In the genomic region with DNA sequence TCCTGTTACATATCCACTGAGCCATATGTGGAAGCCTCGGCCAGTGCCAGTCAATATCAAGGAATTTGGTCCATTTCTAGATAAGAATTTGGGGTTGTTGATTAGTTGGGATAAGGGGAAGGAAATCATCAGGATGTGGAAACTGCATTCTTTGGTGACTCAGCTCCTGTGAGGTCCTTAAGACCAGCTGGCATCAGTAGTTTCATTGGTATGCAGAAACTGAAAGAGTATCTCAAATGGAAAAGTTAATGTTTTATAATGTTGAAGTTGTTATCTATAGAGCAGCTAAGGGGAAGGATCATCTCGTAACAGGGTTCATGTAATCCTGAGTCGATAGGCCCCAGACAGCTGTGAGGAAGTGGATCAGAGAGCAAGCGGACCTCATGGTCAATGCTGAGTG, we compare ENCODE assay signal across 14 cellular contexts. TPM values are rescaled to one million over a fixed set of nuclear protein-coding genes. Genes with fewer than 3 reads are reported as not detected.
DNase-seq lines count a peak whose midpoint lies in the region; ATAC-seq, FAIRE-seq and TF ChIP-seq lines count a peak whose summit lies in the region.
"Had no signal": no experiment of that assay in that cellular context is flagged by ENCODE, and none has a peak within 500 bp of the region (broad histone marks: within the 10 kb centered on the region; RNA-seq: fewer than 3 reads in every experiment).

No MANE protein-coding gene starts in this region.

- H3K4me3 ChIP-seq in ACC112 (ENCODE audit: low read depth, low read length) (peak overlapping the region; percentile 17; the same call in 1 of the 2 replicates), astrocyte (ENCODE audit: insufficient read depth, low read depth, low read length) (no peak overlapping the region), keratinocyte (ENCODE audit: control insufficient read depth in 2 of 3, extremely low read depth in 1 of 3, insufficient read depth in 2 of 3, low read depth in 1 of 3, low read length in 3 of 3) (no peak overlapping the region)
- H3K4me3 ChIP-seq: GM12878 had no signal

- peaks cover 2% of the 10 kb centered on the region for H3K4me1 Mint-ChIP-seq in astrocyte (ENCODE audit: low read depth, unreplicated experiment)
- peaks cover 3% of the 10 kb centered on the region for H3K4me1 Mint-ChIP-seq in activated CD8-positive, alpha-beta memory T cell treated with anti-CD3 and anti-CD28 coated beads, Interleukin-2, amount 10 ng/mL, durations not matched to agents 7 days and 5 days

- H3K4me3 Mint-ChIP-seq in astrocyte (ENCODE audit: unreplicated experiment) = no peak overlapping the region
- no peak overlapping the region for H3K4me3 Mint-ChIP-seq in activated CD8-positive, alpha-beta memory T cell treated with anti-CD3 and anti-CD28 coated beads, Interleukin-2, amount 10 ng/mL, durations not matched to agents 7 days and 5 days
- H3K4me3 Mint-ChIP-seq: CD14-positive monocyte, mesothelial cell of epicardium had no signal

- H3K79me2 ChIP-seq in ACC112 (ENCODE audit: control insufficient read depth, insufficient read depth, low read length, unreplicated experiment) (no peaks in the 10 kb centered on the region), astrocyte (ENCODE audit: insufficient read depth, low read length) (no peaks in the 10 kb centered on the region), keratinocyte (ENCODE audit: control insufficient read depth, insufficient read depth, low read length) (no peaks in the 10 kb centered on the region)

- FAIRE-seq in astrocyte (lab: Jason Lieb, UNC) (peak; percentile 97), keratinocyte (lab: Jason Lieb, UNC) (peak; percentile 91)
- FAIRE-seq: endometrium, GM12878 had no signal

- H3K36me3 ChIP-seq in ACC112 (ENCODE audit: insufficient read depth, low read length) (no peaks in the 10 kb centered on the region), astrocyte (ENCODE audit: insufficient read depth, low read length) (no peaks in the 10 kb centered on the region), keratinocyte (ENCODE audit: control insufficient read depth in 2 of 2, extremely low read depth in 1 of 2, insufficient read depth in 2 of 2, low read length in 2 of 2) (no peaks in the 10 kb centered on the region)

- H3K4me2 ChIP-seq in astrocyte (ENCODE audit: low read length) (peak overlapping the region; percentile 54), keratinocyte (ENCODE audit: control insufficient read depth, extremely low read depth, insufficient read depth, low read depth, low read length) (peak overlapping the region; percentile 20)

- ATAC-seq in GM21737 (IDR thresholded peaks at IDR 0.05; ENCODE audit: unreplicated experiment) (no peak), HG03196 (IDR thresholded peaks at IDR 0.05; ENCODE audit: unreplicated experiment) (no peak)
- ATAC-seq in activated CD8-positive, alpha-beta memory T cell treated with anti-CD3 and anti-CD28 coated beads, Interleukin-2, amount 10 ng/mL, durations not matched to agents 7 days and 5 days = no peak
- ATAC-seq: GM12878 had no signal

- CTCF ChIA-PET in activated CD8-positive, alpha-beta memory T cell treated with anti-CD3 and anti-CD28 coated beads, Interleukin-2, amount 10 ng/mL, durations not matched to agents 7 days and 5 days (lab: Charles Lee) = no interaction called here
- CTCF ChIA-PET in GM10248 (lab: Yijun Ruan, JAX) = interaction anchor here (0.6 to 1.3 kb wide), 2 partner anchors 10 to 26 kb away, joined by 3 read pairs; no protein-coding TSS in a partner anchor

- H3K9me3 ChIP-seq in astrocyte (ENCODE audit: insufficient read depth, low read depth, low read length) (no peaks in the 10 kb centered on the region), keratinocyte (ENCODE audit: control insufficient read depth, low read depth, low read length) (peaks cover 2% of the 10 kb centered on the region)

- no peaks in the 10 kb centered on the region for H4K20me1 ChIP-seq in astrocyte (ENCODE audit: insufficient read depth, low read length)
- no peaks in the 10 kb centered on the region for H4K20me1 ChIP-seq in keratinocyte (ENCODE audit: control insufficient read depth, extremely low read depth, insufficient read depth, low read length)

- H3K27me3 Mint-ChIP-seq in astrocyte (ENCODE audit: low read depth, unreplicated experiment) = peaks cover 18% of the 10 kb centered on the region
- peaks cover 10% of the 10 kb centered on the region for H3K27me3 Mint-ChIP-seq in activated CD8-positive, alpha-beta memory T cell treated with anti-CD3 and anti-CD28 coated beads, Interleukin-2, amount 10 ng/mL, durations not matched to agents 7 days and 5 days

- peaks cover 16% of the 10 kb centered on the region for H3K4me1 ChIP-seq in ACC112 (ENCODE audit: control insufficient read depth, insufficient read depth, low read length, unreplicated experiment)
- H3K4me1 ChIP-seq in astrocyte (ENCODE audit: insufficient read depth, low read length) = peaks cover 8% of the 10 kb centered on the region
- peaks cover 24% of the 10 kb centered on the region for H3K4me1 ChIP-seq in keratinocyte (ENCODE audit: control insufficient read depth, extremely low read depth, insufficient read depth, low read length)

- POLR2A ChIA-PET in GM10248 (lab: Yijun Ruan, JAX) = no interaction called here

- no peaks in the 10 kb centered on the region for H3K36me3 Mint-ChIP-seq in astrocyte (ENCODE audit: low read depth, unreplicated experiment)
- no peaks in the 10 kb centered on the region for H3K36me3 Mint-ChIP-seq in activated CD8-positive, alpha-beta memory T cell treated with anti-CD3 and anti-CD28 coated beads, Interleukin-2, amount 10 ng/mL, durations not matched to agents 7 days and 5 days
- H3K36me3 Mint-ChIP-seq: CD14-positive monocyte, mesothelial cell of epicardium had no signal

- TF ChIP-seq CTCF in astrocyte (IDR thresholded peaks at IDR 0.05; ENCODE audit: insufficient read depth, low read depth, low read length) (no peak), keratinocyte (optimal IDR thresholded peaks at IDR 0.05 in 1 of 3, IDR thresholded peaks at IDR 0.05 in 1 of 3, conservative IDR thresholded peaks at IDR 0.05 in 1 of 3; ENCODE audit: extremely low read depth in 1 of 3, insufficient read depth in 2 of 3, low read length in 3 of 3) (no peak), GM10248 (IDR thresholded peaks at IDR 0.05; ENCODE audit: control extremely low read depth, extremely low read depth, low read depth, missing control alignments) (no peak)

- H3K9me3 Mint-ChIP-seq in astrocyte (ENCODE audit: unreplicated experiment) = peaks cover 3% of the 10 kb centered on the region
- no peaks in the 10 kb centered on the region for H3K9me3 Mint-ChIP-seq in activated CD8-positive, alpha-beta memory T cell treated with anti-CD3 and anti-CD28 coated beads, Interleukin-2, amount 10 ng/mL, durations not matched to agents 7 days and 5 days (ENCODE audit: low read depth)

- dilution Hi-C loops in keratinocyte (cut with MboI; ENCODE audit: extremely low pct_ligation_motif_present, low sequenced_read_pairs) = no loop called here

- H3K9ac ChIP-seq in astrocyte (ENCODE audit: low read length) (no peak overlapping the region), keratinocyte (ENCODE audit: control insufficient read depth, extremely low read depth, insufficient read depth, low read length) (no peak overlapping the region)

- H3K27ac ChIP-seq in ACC112 (ENCODE audit: low read depth, low read length) (peak overlapping the region; percentile 62), astrocyte (ENCODE audit: low read depth, low read length) (no peak overlapping the region), keratinocyte (ENCODE audit: control insufficient read depth, insufficient read depth, low read length) (no peak overlapping the region)

- H2AFZ ChIP-seq in ACC112 (ENCODE audit: low read length, unreplicated experiment) (no peak overlapping the region), astrocyte (ENCODE audit: low read depth, low read length) (no peak overlapping the region), keratinocyte (ENCODE audit: control insufficient read depth, low read length) (no peak overlapping the region)

- DNase-seq in HK-2 (ENCODE audit: unreplicated experiment) (peak; percentile 12), astrocyte (ENCODE audit: low read depth) (peak; percentile 96), keratinocyte (ENCODE audit: low read depth, low spot score) (no peak), GM10248 (ENCODE audit: extremely low spot score) (no peak)
- DNase-seq in activated CD8-positive, alpha-beta memory T cell treated with anti-CD3 and anti-CD28 coated beads, Interleukin-2, amount 10 ng/mL, durations not matched to agents 7 days and 5 days = no peak
- DNase-seq: activated gamma-delta T cell treated with Interleukin-2 at 50 U/mL for 16 hours; stimulated activated naive CD4-positive, alpha-beta T cell treated with Interleukin-2 at 50 U/mL for 16 hours had no signal

- H3K27me3 ChIP-seq in ACC112 (ENCODE audit: insufficient read depth, low read length) = no peaks in the 10 kb centered on the region
- H3K27me3 ChIP-seq in astrocyte (ENCODE audit: insufficient read depth, low read length) = no peaks in the 10 kb centered on the region
- no peaks in the 10 kb centered on the region for H3K27me3 ChIP-seq in keratinocyte (ENCODE audit: control insufficient read depth, extremely low read depth, insufficient read depth, low read length)

- H3K9me1 ChIP-seq in keratinocyte (ENCODE audit: control insufficient read depth, extremely low read depth, insufficient read depth, low read length) = no peaks in the 10 kb centered on the region

- H3K27ac Mint-ChIP-seq in astrocyte (ENCODE audit: unreplicated experiment) = no peak overlapping the region
- H3K27ac Mint-ChIP-seq in activated CD8-positive, alpha-beta memory T cell treated with anti-CD3 and anti-CD28 coated beads, Interleukin-2, amount 10 ng/mL, durations not matched to agents 7 days and 5 days = no peak overlapping the region
- H3K27ac Mint-ChIP-seq: CD14-positive monocyte, mesothelial cell of epicardium had no signal

RNA-seq across cellular contexts. Expression of a gene that starts 52.5 kb away (rescaled TPM):
- total RNA-seq in astrocyte = 108 and 117 TPM in 2 replicates
- polyA plus RNA-seq in keratinocyte = 861 to 1,182 TPM (median 986 TPM) in 3 replicates
- polyA plus RNA-seq in keratinocyte (2011; ENCODE audit: low read depth) = 838 TPM
- polyA plus RNA-seq in keratinocyte (2011; cell fraction: cytosol; rRNA removed) = 346 and 603 TPM in 2 replicates
- polyA plus RNA-seq in keratinocyte (2011; cell fraction: nucleus; rRNA removed) = 1,059 and 1,163 TPM in 2 replicates
- polyA plus RNA-seq in keratinocyte (2012; ENCODE audit: low replicate concordance) = 545 and 662 TPM in 2 replicates
- polyA minus RNA-seq in keratinocyte = 912 to 1,016 TPM (median 913 TPM) in 3 replicates
- polyA minus RNA-seq in keratinocyte (2011; cell fraction: cytosol; rRNA and poly(A)+ RNA removed) = 765 TPM
- polyA minus RNA-seq in keratinocyte (2011; cell fraction: nucleus; rRNA and poly(A)+ RNA removed) = 512 and 771 TPM in 2 replicates
- 10 to 100 TPM; 37.4 to 50.4 TPM for total RNA-seq in activated CD8-positive, alpha-beta memory T cell treated with anti-CD3 and anti-CD28 coated beads, Interleukin-2, amount 10 ng/mL, durations not matched to agents 7 days and 5 days

Comparison
In these comparisons a context has a peak if more than half of its experiments do, and no peak if none do; other contexts are left out.
1. DNase-seq: peak in HK-2 (single experiment) and astrocyte (single experiment); none in keratinocyte (single experiment), activated CD8-positive, alpha-beta memory T cell treated with anti-CD3 and anti-CD28 coated beads, Interleukin-2, amount 10 ng/mL, durations not matched to agents 7 days and 5 days (single experiment) and GM10248 (single experiment).